In the genomic region with DNA sequence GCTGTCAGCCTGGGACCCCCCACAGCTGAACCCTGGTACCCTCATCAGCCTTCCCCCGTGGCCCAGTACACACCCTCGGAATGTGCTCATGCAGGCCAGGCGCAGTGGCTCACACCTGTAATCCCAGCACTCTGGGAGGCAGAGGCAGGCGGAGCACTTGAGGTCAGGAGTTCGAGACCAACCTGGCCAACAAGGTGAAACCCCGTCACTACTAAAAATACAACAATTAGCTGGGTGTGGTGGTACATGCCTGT, we compare ENCODE assay signal across 6 cellular contexts. TPM values are rescaled to one million over a fixed set of nuclear protein-coding genes. Genes with fewer than 3 reads are reported as not detected.
A peak's percentile ranks its signal among the peaks of the same experiment; 100 is the strongest.
DNase-seq lines count a peak whose midpoint lies in the region; ATAC-seq and TF ChIP-seq lines count a peak whose summit lies in the region.
"Not testable (repeated sequence)": the region's sequence is repeated elsewhere in the genome, so short reads cannot be mapped to it uniquely, and the experiment has no call there.

No MANE protein-coding gene starts in this region.

- H3K9me3 Mint-ChIP-seq in chondrocyte (ENCODE audit: low read depth); neural crest cell; stimulated activated effector memory CD8-positive, alpha-beta T cell treated with anti-CD3 and anti-CD28 coated beads, Interleukin-12 subunit alpha, Interleukin-12 subunit beta, amount 100 ng/mL, for 72 hours: not testable (repeated sequence)

- not testable (repeated sequence) for H3K4me3 ChIP-seq in RWPE2 (ENCODE audit: severe bottlenecking); trophoblast cell (ENCODE audit: low read depth, low read length); testis

- H4K12ac ChIP-seq in trophoblast cell (ENCODE audit: low read depth, low read length) = not testable (repeated sequence)

- not testable (repeated sequence) for H2BK5ac ChIP-seq in trophoblast cell (ENCODE audit: low read depth, low read length, poor library complexity)

- not testable (repeated sequence) for H2AK5ac ChIP-seq in trophoblast cell (ENCODE audit: low read length)

- not testable (repeated sequence) for H3K27ac ChIP-seq in RWPE2 (ENCODE audit: poor library complexity, severe bottlenecking); trophoblast cell (ENCODE audit: low read depth, low read length); testis

- TF ChIP-seq POLR2A in testis (IDR thresholded peaks at IDR 0.05) = not testable (repeated sequence)

- H3K79me2 ChIP-seq in trophoblast cell (ENCODE audit: control insufficient read depth, insufficient read depth, low read length, poor library complexity) = peaks cover 46% of the 10 kb centered on the region

- H3K79me1 ChIP-seq in trophoblast cell (ENCODE audit: low read length) = not testable (repeated sequence)

- not testable (repeated sequence) for H3K4me2 ChIP-seq in trophoblast cell (ENCODE audit: low read length)

- not testable (repeated sequence) for H3K14ac ChIP-seq in trophoblast cell (ENCODE audit: low read length)

- not testable (repeated sequence) for H3K4me1 Mint-ChIP-seq in chondrocyte (ENCODE audit: low read depth)
- peaks cover 11% of the 10 kb centered on the region for H3K4me1 Mint-ChIP-seq in neural crest cell
- peaks cover 70% of the 10 kb centered on the region for H3K4me1 Mint-ChIP-seq in stimulated activated effector memory CD8-positive, alpha-beta T cell treated with anti-CD3 and anti-CD28 coated beads, Interleukin-12 subunit alpha, Interleukin-12 subunit beta, amount 100 ng/mL, for 72 hours

- H3K27me3 ChIP-seq in RWPE2 (ENCODE audit: insufficient read depth, poor library complexity, severe bottlenecking); trophoblast cell (ENCODE audit: insufficient read depth, low read length); testis: not testable (repeated sequence)

- not testable (repeated sequence) for H3K36me3 Mint-ChIP-seq in chondrocyte (ENCODE audit: low read depth); neural crest cell (ENCODE audit: low read depth); stimulated activated effector memory CD8-positive, alpha-beta T cell treated with anti-CD3 and anti-CD28 coated beads, Interleukin-12 subunit alpha, Interleukin-12 subunit beta, amount 100 ng/mL, for 72 hours

- H2AFZ ChIP-seq in trophoblast cell (ENCODE audit: insufficient read depth, low read length, poor library complexity) = not testable (repeated sequence)

- peak overlapping the region; percentile 61 for H3K4ac ChIP-seq in trophoblast cell (ENCODE audit: low read depth, low read length)

- WGBS in trophoblast cell (ENCODE audit: extremely low coverage, insufficient coverage, insufficient read length) = no CpG with 5 or more reads among the region's 6 CpGs
- WGBS in testis, 2 donors = 79 to 81% methylated on average over 6 of the region's 6 CpGs

- H3K18ac ChIP-seq in trophoblast cell (ENCODE audit: low read length) = not testable (repeated sequence)

- H3K27ac Mint-ChIP-seq in chondrocyte (ENCODE audit: unreplicated experiment); neural crest cell (ENCODE audit: unreplicated experiment): not testable (repeated sequence)
- H3K27ac Mint-ChIP-seq in stimulated activated effector memory CD8-positive, alpha-beta T cell treated with anti-CD3 and anti-CD28 coated beads, Interleukin-12 subunit alpha, Interleukin-12 subunit beta, amount 100 ng/mL, for 72 hours = peak overlapping the region; percentile 34

- DNase-seq in RWPE2 (ENCODE audit: low spot score) (peak; percentile 79), chondrocyte (ENCODE audit: low spot score) (peak; percentile 59), testis (peak; percentile 6)
- DNase-seq in neural crest cell (ENCODE audit: low read depth, low spot score); trophoblast cell; stimulated activated effector memory CD8-positive, alpha-beta T cell treated with anti-CD3 and anti-CD28 coated beads, Interleukin-12 subunit alpha, Interleukin-12 subunit beta, amount 100 ng/mL, for 72 hours (ENCODE audit: low spot score in 2 of 2): not testable (repeated sequence)

- intact Hi-C loops in testis (cut with DNase I; ENCODE audit: low total_unique reads) = not testable (repeated sequence)

- not testable (repeated sequence) for ATAC-seq in RWPE2 (ENCODE audit: low read depth); stimulated activated effector memory CD8-positive, alpha-beta T cell treated with anti-CD3 and anti-CD28 coated beads, Interleukin-12 subunit alpha, Interleukin-12 subunit beta, amount 100 ng/mL, for 72 hours

- not testable (repeated sequence) for H2BK120ac ChIP-seq in trophoblast cell (ENCODE audit: insufficient read depth, low read length, poor library complexity)

- not testable (repeated sequence) for H2BK12ac ChIP-seq in trophoblast cell (ENCODE audit: low read length)

- not testable (repeated sequence) for TF ChIP-seq CTCF in RWPE2 (IDR thresholded peaks at IDR 0.05; ENCODE audit: poor library complexity, severe bottlenecking); chondrocyte (IDR thresholded peaks at IDR 0.05); neural crest cell (conservative IDR thresholded peaks at IDR 0.05); testis (IDR thresholded peaks at IDR 0.05)

- H3K9ac ChIP-seq in trophoblast cell (ENCODE audit: low read length) = not testable (repeated sequence)

- not testable (repeated sequence) for H3K23ac ChIP-seq in trophoblast cell (ENCODE audit: low read length)

- H3K4me3 Mint-ChIP-seq in chondrocyte (ENCODE audit: unreplicated experiment); stimulated activated effector memory CD8-positive, alpha-beta T cell treated with anti-CD3 and anti-CD28 coated beads, Interleukin-12 subunit alpha, Interleukin-12 subunit beta, amount 100 ng/mL, for 72 hours: not testable (repeated sequence)
- H3K4me3 Mint-ChIP-seq in neural crest cell = peak overlapping the region; percentile 49

- H4K91ac ChIP-seq in trophoblast cell (ENCODE audit: low read depth, low read length) = not testable (repeated sequence)

- not testable (repeated sequence) for H3K9me3 ChIP-seq in RWPE2 (ENCODE audit: severe bottlenecking); trophoblast cell (ENCODE audit: insufficient read depth, low read depth, low read length); testis

- H4K8ac ChIP-seq in trophoblast cell (ENCODE audit: low read depth, low read length) = not testable (repeated sequence)

- H3K36me3 ChIP-seq in RWPE2 (ENCODE audit: low read depth) (peaks cover 10% of the 10 kb centered on the region), trophoblast cell (ENCODE audit: control insufficient read depth in 1 of 2, insufficient read depth in 2 of 2, low read length in 2 of 2) (peaks cover 33 to 34% of the 10 kb centered on the region in 2 experiments)
- H3K36me3 ChIP-seq in testis (ENCODE audit: low read depth, missing control alignments) = not testable (repeated sequence)

- not testable (repeated sequence) for H3K27me3 Mint-ChIP-seq in chondrocyte (ENCODE audit: low read depth); neural crest cell (ENCODE audit: low read depth)

- H3K4me1 ChIP-seq in RWPE2 (ENCODE audit: insufficient read depth, poor library complexity, severe bottlenecking); trophoblast cell (ENCODE audit: control insufficient read depth in 1 of 2, insufficient read depth in 2 of 2, low read length in 2 of 2); testis: not testable (repeated sequence)

RNA-seq across cellular contexts. Expression of a gene that starts 9.9 kb away (rescaled TPM):
- total RNA-seq in chondrocyte (11.5 to 16.3 TPM (median 14.8 TPM) in 3 replicates), neural crest cell (33.6 and 35.1 TPM in 2 replicates), testis (100 to 1,000 TPM; 107 to 111 TPM)
- polyA plus RNA-seq in trophoblast cell (2013) = 49.8 TPM in 2 replicates
- 30.7 TPM for polyA plus RNA-seq in testis (ENCODE audit: insufficient read depth, low read depth, low replicate concordance)
